ENCODE assay signal across 28 cellular contexts in genomic region chr17:15210247-15210646, GRCh38. TPM values are rescaled to one million over a fixed set of nuclear protein-coding genes. Genes with fewer than 3 reads are reported as not detected.
"Had no signal": no experiment of that assay in that cellular context is flagged by ENCODE, and none has a peak within 500 bp of the region (broad histone marks: within the 10 kb centered on the region; RNA-seq: fewer than 3 reads in every experiment).

No MANE protein-coding gene starts in this region.

- H3K27me3 ChIP-seq: ascending aorta, cardiac muscle cell had no signal

- H3K4me3 ChIP-seq: ascending aorta, cardiac muscle cell had no signal

- DNase-seq: activated B cell treated with CpG ODN at 0.5 μM for 24 hours; activated CD4-positive, alpha-beta memory T cell treated with anti-CD3 and anti-CD28 coated beads for 36 hours; activated CD4-positive, alpha-beta T cell treated with anti-CD3 and anti-CD28 coated beads for 4 hours; activated CD4-positive, alpha-beta T cell treated with anti-CD3 and anti-CD28 coated beads, Interleukin-2, amount 10 ng/mL, durations not matched to agents 24 days and 14 days; activated CD4-positive, alpha-beta T cell treated with anti-CD3 and anti-CD28 coated beads, Interleukin-2, amount 50 U/mL, for 1 hour; activated CD4-positive, alpha-beta T cell treated with anti-CD3 and anti-CD28 coated beads, Interleukin-2, amount 50 U/mL, for 4 hours; activated CD4-positive, CD25-positive, alpha-beta regulatory T cell treated with anti-CD3 and anti-CD28 coated beads, Interleukin-2, amount 50 U/mL, for 72 hours; activated CD8-positive, alpha-beta memory T cell treated with anti-CD3 and anti-CD28 coated beads, Interleukin-2, amount 50 U/mL, for 4 hours; activated CD8-positive, alpha-beta T cell treated with anti-CD3 and anti-CD28 coated beads for 36 hours; activated effector memory CD4-positive, alpha-beta T cell treated with Interleukin-2 at 50 U/mL for 16 hours; activated gamma-delta T cell; activated naive CD4-positive, alpha-beta T cell treated with anti-CD3 and anti-CD28 coated beads, Interleukin-2, amount 10 ng/mL, durations not matched to agents 7 days and 5 days; activated naive CD4-positive, alpha-beta T cell treated with Interleukin-2 at 50 U/mL for 16 hours; activated naive CD8-positive, alpha-beta T cell treated with anti-CD3 and anti-CD28 coated beads, Interleukin-2, amount 10 ng/mL, durations not matched to agents 7 days and 5 days; activated naive CD8-positive, alpha-beta T cell treated with anti-CD3 and anti-CD28 coated beads, Interleukin-2, amount 50 U/mL, for 24 hours; activated T-cell treated with anti-CD3 and anti-CD28 coated beads for 4 hours; activated T-cell treated with anti-CD3 and anti-CD28 coated beads, Interleukin-2, amount 50 U/mL, for 1 hour; activated T-cell treated with anti-CD3 and anti-CD28 coated beads, Interleukin-2, amount 50 U/mL, for 4 hours; amygdala; anterior cingulate cortex; caudate nucleus; cerebellar nuclear complex; T-helper 1 cell; T-helper 2 cell; T-helper 9 cell had no signal

- H3K4me1 ChIP-seq: ascending aorta had no signal

- H3K9me3 ChIP-seq: ascending aorta had no signal

- ATAC-seq: activated CD8-positive, alpha-beta T cell treated with anti-CD3 and anti-CD28 coated beads for 36 hours; activated naive CD8-positive, alpha-beta T cell treated with anti-CD3 and anti-CD28 coated beads, Interleukin-2, amount 50 U/mL, for 24 hours; activated T-cell treated with anti-CD3 and anti-CD28 coated beads, Interleukin-2, amount 50 U/mL, for 4 hours had no signal

- H3K27ac ChIP-seq: ascending aorta, cardiac muscle cell, VCaP had no signal

- H3K36me3 ChIP-seq: ascending aorta, cardiac muscle cell had no signal

RNA-seq across cellular contexts. Expression of gene PMP22, which starts 54.9 kb away (rescaled TPM):
- total RNA-seq: activated B cell treated with CpG ODN at 0.5 μM for 24 hours; activated CD4-positive, alpha-beta memory T cell treated with anti-CD3 and anti-CD28 coated beads for 36 hours had no signal
